Comparison of ENCODE assay signal across 21 cellular contexts in the genomic region with DNA sequence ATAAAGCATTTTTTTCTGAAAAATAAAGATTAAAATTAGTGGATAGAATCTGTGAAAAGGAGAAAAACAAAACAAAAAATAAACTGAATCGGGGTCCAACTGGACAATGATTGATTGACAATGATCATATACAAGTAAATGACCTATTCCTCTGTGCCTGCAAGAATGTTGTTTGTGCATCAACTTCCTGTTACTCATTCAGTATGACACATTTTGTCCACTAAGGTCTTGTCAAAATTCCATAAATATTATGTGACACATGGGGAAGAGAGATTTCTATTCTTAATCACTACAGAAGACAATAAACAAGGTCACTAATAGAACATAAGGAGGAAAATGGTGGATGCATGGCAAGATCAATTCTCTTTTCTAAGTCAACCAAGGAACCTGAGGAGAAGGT. TPM values are rescaled to one million over a fixed set of nuclear protein-coding genes. Genes with fewer than 3 reads are reported as not detected.
A peak's percentile ranks its signal among the peaks of the same experiment; 100 is the strongest.
DNase-seq lines count a peak whose midpoint lies in the region; ATAC-seq lines count a peak whose summit lies in the region.
"Had no signal": no experiment of that assay in that cellular context is flagged by ENCODE, and none has a peak within 500 bp of the region (broad histone marks: within the 10 kb centered on the region; RNA-seq: fewer than 3 reads in every experiment).

No MANE protein-coding gene starts in this region.

- H3K36me3 Mint-ChIP-seq in natural killer cell treated with Interleukin-12 subunit alpha and Interleukin-12 subunit beta and Interleukin-15 and Interleukin-18, amount 100 ng/mL, for 72 hours, result no peaks in the 10 kb centered on the region
- H3K36me3 Mint-ChIP-seq: activated naive CD4-positive, alpha-beta T cell treated with anti-CD3 and anti-CD28 coated beads, Interleukin-2, amount 50 U/mL, for 24 hours had no signal

- DNase-seq in A172 (ENCODE audit: low spot score), result peak; percentile 57
- peak; percentile 39 for DNase-seq in HT1080 (ENCODE audit: low read depth)
- DNase-seq in SW480 (ENCODE audit: low spot score), result peak; percentile 9
- DNase-seq in foreskin melanocyte, result peak; percentile 9
- no peak for DNase-seq in stimulated activated CD4-positive, alpha-beta T cell treated with anti-CD3 and anti-CD28 coated beads, Interleukin-2, amount 100 ng/mL, for 24 hours
- no peak for DNase-seq in natural killer cell treated with Interleukin-12 subunit alpha and Interleukin-12 subunit beta and Interleukin-15 and Interleukin-18, amount 100 ng/mL, for 72 hours (ENCODE audit: low spot score)
- DNase-seq: activated CD4-positive, alpha-beta T cell treated with anti-CD3 and anti-CD28 coated beads for 36 hours; GDM1; left ventricle myocardium inferior; mucosa of descending colon; NCI-H1417; NCI-H524 treated with DMSO at 0.1 percent for 48 hours; retina; SHP77 treated with DMSO at 0.1 percent for 48 hours; stimulated activated CD4-positive, alpha-beta T cell treated with anti-CD3 and anti-CD28 coated beads, Interleukin-12 subunit alpha, Interleukin-12 subunit beta, amount 100 ng/mL, for 4 hours; stimulated activated CD8-positive, alpha-beta memory T cell treated with anti-CD3 and anti-CD28 coated beads, Interleukin-4, amount 100 ng/mL, for 48 hours; upper lobe of left lung had no signal

- ATAC-seq in natural killer cell treated with Interleukin-12 subunit alpha and Interleukin-12 subunit beta and Interleukin-15 and Interleukin-18, amount 100 ng/mL, for 72 hours, result no peak
- ATAC-seq in HG03457 (IDR thresholded peaks at IDR 0.05; ENCODE audit: unreplicated experiment), result no peak
- ATAC-seq in GM19395 (IDR thresholded peaks at IDR 0.05; ENCODE audit: unreplicated experiment), result no peak
- ATAC-seq: activated CD4-positive, alpha-beta T cell treated with anti-CD3 and anti-CD28 coated beads for 36 hours; mucosa of descending colon had no signal

- no peak overlapping the region for H3K4me3 Mint-ChIP-seq in natural killer cell treated with Interleukin-12 subunit alpha and Interleukin-12 subunit beta and Interleukin-15 and Interleukin-18, amount 100 ng/mL, for 72 hours
- H3K4me3 Mint-ChIP-seq: activated CD4-positive, alpha-beta T cell treated with anti-CD3 and anti-CD28 coated beads for 36 hours; activated naive CD4-positive, alpha-beta T cell treated with anti-CD3 and anti-CD28 coated beads, Interleukin-2, amount 50 U/mL, for 24 hours; activated T-helper 1 cell treated with anti-CD3 and anti-CD28 coated beads, Interleukin-12 subunit alpha, Interleukin-12 subunit beta, Interleukin-2, Interleukin-4 antibody, amounts not matched to agents 30 ng/mL and 10 ng/mL and 1 ng/mL, durations not matched to agents 14 hours and 24 hours and 36 hours had no signal

- no peak overlapping the region for H3K27ac Mint-ChIP-seq in natural killer cell treated with Interleukin-12 subunit alpha and Interleukin-12 subunit beta and Interleukin-15 and Interleukin-18, amount 100 ng/mL, for 72 hours
- H3K27ac Mint-ChIP-seq: activated CD4-positive, alpha-beta T cell treated with anti-CD3 and anti-CD28 coated beads for 36 hours; activated naive CD4-positive, alpha-beta T cell treated with anti-CD3 and anti-CD28 coated beads, Interleukin-2, amount 50 U/mL, for 24 hours; activated T-helper 1 cell treated with anti-CD3 and anti-CD28 coated beads, Interleukin-12 subunit alpha, Interleukin-12 subunit beta, Interleukin-2, Interleukin-4 antibody, amounts not matched to agents 30 ng/mL and 10 ng/mL and 1 ng/mL, durations not matched to agents 14 hours and 24 hours and 36 hours had no signal

- no peaks in the 10 kb centered on the region for H3K4me1 Mint-ChIP-seq in natural killer cell treated with Interleukin-12 subunit alpha and Interleukin-12 subunit beta and Interleukin-15 and Interleukin-18, amount 100 ng/mL, for 72 hours (ENCODE audit: low read depth in 2 of 2)
- H3K4me1 Mint-ChIP-seq: activated naive CD4-positive, alpha-beta T cell treated with anti-CD3 and anti-CD28 coated beads, Interleukin-2, amount 50 U/mL, for 24 hours had no signal

- peaks cover 1% of the 10 kb centered on the region for H3K9me3 Mint-ChIP-seq in natural killer cell treated with Interleukin-12 subunit alpha and Interleukin-12 subunit beta and Interleukin-15 and Interleukin-18, amount 100 ng/mL, for 72 hours
- H3K9me3 Mint-ChIP-seq: activated naive CD4-positive, alpha-beta T cell treated with anti-CD3 and anti-CD28 coated beads, Interleukin-2, amount 50 U/mL, for 24 hours; activated T-helper 1 cell treated with anti-CD3 and anti-CD28 coated beads, Interleukin-12 subunit alpha, Interleukin-12 subunit beta, Interleukin-2, Interleukin-4 antibody, amounts not matched to agents 30 ng/mL and 10 ng/mL and 1 ng/mL, durations not matched to agents 14 hours and 24 hours and 36 hours had no signal

- H3K27me3 Mint-ChIP-seq in natural killer cell treated with Interleukin-12 subunit alpha and Interleukin-12 subunit beta and Interleukin-15 and Interleukin-18, amount 100 ng/mL, for 72 hours, result peaks cover 0 to 27% of the 10 kb centered on the region in 2 donors
- H3K27me3 Mint-ChIP-seq: activated naive CD4-positive, alpha-beta T cell treated with anti-CD3 and anti-CD28 coated beads, Interleukin-2, amount 50 U/mL, for 24 hours had no signal

RNA-seq across cellular contexts. Expression of a gene that starts 54.9 kb away (rescaled TPM):
- 18.4 and 19.9 TPM in 2 replicates for total RNA-seq in A172 (2014; rRNA removed; shearing (Covaris generic))
- 0.33 and 0.69 TPM in 2 replicates for total RNA-seq in HT1080 (2014; rRNA removed; shearing (Covaris generic))
- polyA plus RNA-seq in HT1080 (2015; cell fraction: cytosol; rRNA removed), result 2.5 TPM in 2 replicates
- 0.90 and 1.8 TPM in 2 replicates for polyA plus RNA-seq in HT1080 (2015; cell fraction: nucleus; rRNA removed)
- 1 to 10 TPM; 2.7 to 2.9 TPM for total RNA-seq in natural killer cell treated with Interleukin-12 subunit alpha and Interleukin-12 subunit beta and Interleukin-15 and Interleukin-18, amount 100 ng/mL, for 72 hours

RNA-seq across cellular contexts. Expression of a gene that starts 59.0 kb away (rescaled TPM):
- 98.9 and 102 TPM in 2 replicates for total RNA-seq in A172 (2014; rRNA removed; shearing (Covaris generic))
- total RNA-seq in HT1080 (2014; rRNA removed; shearing (Covaris generic)), result 44.9 and 46.5 TPM in 2 replicates
- 37.1 and 43.5 TPM in 2 replicates for polyA plus RNA-seq in HT1080 (2015; cell fraction: cytosol; rRNA removed)
- 20.4 and 23.8 TPM in 2 replicates for polyA plus RNA-seq in HT1080 (2015; cell fraction: nucleus; rRNA removed)
- 10 to 100 TPM; 47.2 to 62.5 TPM for total RNA-seq in natural killer cell treated with Interleukin-12 subunit alpha and Interleukin-12 subunit beta and Interleukin-15 and Interleukin-18, amount 100 ng/mL, for 72 hours

Comparison
In these comparisons a context has a peak if more than half of its experiments do, and no peak if none do; other contexts are left out.
1. DNase-seq: peak in A172 (single experiment), HT1080 (single experiment), SW480 (single experiment) and foreskin melanocyte (single experiment); none in stimulated activated CD4-positive, alpha-beta T cell treated with anti-CD3 and anti-CD28 coated beads, Interleukin-2, amount 100 ng/mL, for 24 hours (0 of 2) and natural killer cell treated with Interleukin-12 subunit alpha and Interleukin-12 subunit beta and Interleukin-15 and Interleukin-18, amount 100 ng/mL, for 72 hours (single experiment).